8 cellular contexts compared by ENCODE assay signal in the genomic region with DNA sequence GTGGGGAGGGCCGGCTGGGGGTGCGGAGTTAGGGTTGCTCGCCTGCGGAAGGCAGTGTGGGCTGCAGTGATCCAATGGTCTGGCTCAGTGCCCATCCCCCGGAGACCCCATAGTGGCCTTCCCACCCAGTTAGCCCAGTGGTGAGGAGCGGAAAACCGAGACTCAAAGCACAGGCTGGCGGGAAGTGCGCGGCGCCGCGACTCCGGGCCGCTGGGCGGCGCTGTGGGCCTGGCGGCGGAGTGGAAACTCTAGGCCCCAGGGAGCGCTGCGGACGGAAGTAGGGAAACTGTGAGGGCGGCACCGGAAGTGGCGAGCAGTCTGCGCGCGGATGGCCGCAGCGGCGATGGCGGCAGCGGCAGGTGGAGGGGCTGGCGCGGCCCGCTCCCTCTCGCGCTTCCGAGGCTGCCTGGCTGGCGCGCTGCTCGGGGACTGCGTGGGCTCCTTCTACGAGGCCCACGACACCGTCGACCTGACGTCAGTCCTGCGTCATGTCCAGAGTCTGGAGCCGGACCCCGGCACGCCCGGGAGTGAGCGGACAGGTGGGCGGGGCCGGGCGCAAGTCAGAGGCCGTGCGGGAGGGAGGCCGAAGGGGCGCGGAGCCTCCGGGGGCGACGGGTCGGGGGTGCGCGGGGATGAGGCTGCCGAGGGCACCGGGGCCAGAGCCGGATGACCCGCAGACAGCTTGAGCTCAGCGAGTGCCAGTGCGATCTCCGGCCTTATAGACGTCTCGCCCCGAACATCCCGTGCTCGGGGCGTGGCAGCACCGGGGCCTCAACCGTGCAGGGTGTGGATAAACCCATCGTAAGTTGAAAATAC. TPM values are rescaled to one million over a fixed set of nuclear protein-coding genes. Genes with fewer than 3 reads are reported as not detected.
A peak's percentile ranks its signal among the peaks of the same experiment; 100 is the strongest.
DNase-seq lines count a peak whose midpoint lies in the region; ATAC-seq and TF ChIP-seq lines count a peak whose summit lies in the region.

A gene with protein sequence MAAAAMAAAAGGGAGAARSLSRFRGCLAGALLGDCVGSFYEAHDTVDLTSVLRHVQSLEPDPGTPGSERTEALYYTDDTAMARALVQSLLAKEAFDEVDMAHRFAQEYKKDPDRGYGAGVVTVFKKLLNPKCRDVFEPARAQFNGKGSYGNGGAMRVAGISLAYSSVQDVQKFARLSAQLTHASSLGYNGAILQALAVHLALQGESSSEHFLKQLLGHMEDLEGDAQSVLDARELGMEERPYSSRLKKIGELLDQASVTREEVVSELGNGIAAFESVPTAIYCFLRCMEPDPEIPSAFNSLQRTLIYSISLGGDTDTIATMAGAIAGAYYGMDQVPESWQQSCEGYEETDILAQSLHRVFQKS (plus strand): TSS at position 316 of the 816 bp plus-strand sequence. CDS start 13 bp downstream, at position 329.

- peak within 1 kb of the TSS; percentile 91 for H3K4me3 Mint-ChIP-seq in activated T-cell treated with anti-CD3 and anti-CD28 coated beads, Interleukin-2, amount 50 U/mL, for 24 hours

- peaks cover 41% of the 10 kb centered on the region for H3K36me3 Mint-ChIP-seq in activated T-cell treated with anti-CD3 and anti-CD28 coated beads, Interleukin-2, amount 50 U/mL, for 24 hours (ENCODE audit: low read depth)

- peak within 1 kb of the TSS; percentile 93 for H3K27ac Mint-ChIP-seq in activated T-cell treated with anti-CD3 and anti-CD28 coated beads, Interleukin-2, amount 50 U/mL, for 24 hours

- peaks cover 21% of the 10 kb centered on the region for H3K27me3 Mint-ChIP-seq in activated T-cell treated with anti-CD3 and anti-CD28 coated beads, Interleukin-2, amount 50 U/mL, for 24 hours

- WGBS in esophagus, 2 donors, result 0 to 1% methylated on average over 64 to 84 of the region's 84 CpGs

- peak within 1 kb of the TSS; percentile 63 to 95 for H3K4me3 ChIP-seq in esophagus (ENCODE audit: low read depth in 1 of 2, low read length in 2 of 2)
- peak within 1 kb of the TSS; percentile 86 to 100 for H3K4me3 ChIP-seq in muscle layer of colon (ENCODE audit: low read depth in 1 of 2, low read length in 2 of 2)

- peak within 1 kb of the TSS; percentile 57 for H3K9ac ChIP-seq in muscle layer of colon (ENCODE audit: low read length)

- in situ Hi-C loops in KBM-7 (cut with MboI; ENCODE audit: low pct_unique_long_range_greater_than_20kb, low sequenced_read_pairs), result no loop called here

- ATAC-seq in GM21717 (IDR thresholded peaks at IDR 0.05; ENCODE audit: unreplicated experiment), result peak; percentile 67

- H3K4me1 Mint-ChIP-seq in activated T-cell treated with anti-CD3 and anti-CD28 coated beads, Interleukin-2, amount 50 U/mL, for 24 hours (ENCODE audit: low read depth), result peaks cover 25% of the 10 kb centered on the region

- DNase-seq in DMS79 treated with DMSO at 0.1 percent for 48 hours (lab: John Stamatoyannopoulos, UW) (peak; percentile 91), KBM-7 (peak; percentile 91)
- peak; percentile 96 for DNase-seq in activated T-cell treated with anti-CD3 and anti-CD28 coated beads, Interleukin-2, amount 50 U/mL, for 24 hours
- peak; percentile 80 to 88 for DNase-seq in stimulated activated CD8-positive, alpha-beta memory T cell treated with anti-CD3 and anti-CD28 coated beads, Interleukin-7, amount 100 ng/mL, for 1 hour (ENCODE audit: low read depth in 2 of 2)

- H3K36me3 ChIP-seq in esophagus (ENCODE audit: control insufficient read depth in 2 of 2, insufficient read depth in 2 of 2, low read length in 1 of 2), result peaks cover 6 to 26% of the 10 kb centered on the region in 2 donors
- peaks cover 30% of the 10 kb centered on the region for H3K36me3 ChIP-seq in muscle layer of colon (ENCODE audit: insufficient read depth, low read length)

- no peaks in the 10 kb centered on the region for H3K9me3 Mint-ChIP-seq in activated T-cell treated with anti-CD3 and anti-CD28 coated beads, Interleukin-2, amount 50 U/mL, for 24 hours

- H3K27me3 ChIP-seq in esophagus (ENCODE audit: control insufficient read depth in 1 of 2, insufficient read depth in 2 of 2, low read length in 2 of 2) (no peaks in the 10 kb centered on the region), muscle layer of colon (ENCODE audit: control insufficient read depth in 1 of 2, insufficient read depth in 2 of 2, low read length in 2 of 2) (peaks cover 0 to 9% of the 10 kb centered on the region in 2 donors)

- H3K27ac ChIP-seq in esophagus (ENCODE audit: low read depth in 2 of 2, low read length in 1 of 2) (peak within 1 kb of the TSS; percentile 89 to 90), muscle layer of colon (ENCODE audit: low read depth, low read length) (peak within 1 kb of the TSS; percentile 87)

- peaks cover 0 to 13% of the 10 kb centered on the region in 2 donors for H3K4me1 ChIP-seq in esophagus (ENCODE audit: control insufficient read depth in 2 of 2, insufficient read depth in 2 of 2, low read length in 1 of 2)
- H3K4me1 ChIP-seq in muscle layer of colon (ENCODE audit: insufficient read depth, low read length), result peaks cover 25% of the 10 kb centered on the region

- no peaks in the 10 kb centered on the region for H3K9me3 ChIP-seq in esophagus (ENCODE audit: control insufficient read depth in 2 of 2, insufficient read depth in 1 of 2, low read depth in 1 of 2, low read length in 1 of 2)
- no peaks in the 10 kb centered on the region for H3K9me3 ChIP-seq in muscle layer of colon (ENCODE audit: low read length)

TF ChIP-seq in PFSK-1, 5 proteins besides CTCF, POLR2A, EP300 and RAD21:
- TF ChIP-seq, protein P1, sequence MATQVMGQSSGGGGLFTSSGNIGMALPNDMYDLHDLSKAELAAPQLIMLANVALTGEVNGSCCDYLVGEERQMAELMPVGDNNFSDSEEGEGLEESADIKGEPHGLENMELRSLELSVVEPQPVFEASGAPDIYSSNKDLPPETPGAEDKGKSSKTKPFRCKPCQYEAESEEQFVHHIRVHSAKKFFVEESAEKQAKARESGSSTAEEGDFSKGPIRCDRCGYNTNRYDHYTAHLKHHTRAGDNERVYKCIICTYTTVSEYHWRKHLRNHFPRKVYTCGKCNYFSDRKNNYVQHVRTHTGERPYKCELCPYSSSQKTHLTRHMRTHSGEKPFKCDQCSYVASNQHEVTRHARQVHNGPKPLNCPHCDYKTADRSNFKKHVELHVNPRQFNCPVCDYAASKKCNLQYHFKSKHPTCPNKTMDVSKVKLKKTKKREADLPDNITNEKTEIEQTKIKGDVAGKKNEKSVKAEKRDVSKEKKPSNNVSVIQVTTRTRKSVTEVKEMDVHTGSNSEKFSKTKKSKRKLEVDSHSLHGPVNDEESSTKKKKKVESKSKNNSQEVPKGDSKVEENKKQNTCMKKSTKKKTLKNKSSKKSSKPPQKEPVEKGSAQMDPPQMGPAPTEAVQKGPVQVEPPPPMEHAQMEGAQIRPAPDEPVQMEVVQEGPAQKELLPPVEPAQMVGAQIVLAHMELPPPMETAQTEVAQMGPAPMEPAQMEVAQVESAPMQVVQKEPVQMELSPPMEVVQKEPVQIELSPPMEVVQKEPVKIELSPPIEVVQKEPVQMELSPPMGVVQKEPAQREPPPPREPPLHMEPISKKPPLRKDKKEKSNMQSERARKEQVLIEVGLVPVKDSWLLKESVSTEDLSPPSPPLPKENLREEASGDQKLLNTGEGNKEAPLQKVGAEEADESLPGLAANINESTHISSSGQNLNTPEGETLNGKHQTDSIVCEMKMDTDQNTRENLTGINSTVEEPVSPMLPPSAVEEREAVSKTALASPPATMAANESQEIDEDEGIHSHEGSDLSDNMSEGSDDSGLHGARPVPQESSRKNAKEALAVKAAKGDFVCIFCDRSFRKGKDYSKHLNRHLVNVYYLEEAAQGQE (IDR thresholded peaks at IDR 0.05; ENCODE audit: insufficient read depth in 1 of 2, low read depth in 2 of 2, low read length in 2 of 2), result peak in 1 of 2 experiments; percentile 41; a peak in 1 of 4 replicates
- peak; percentile 26 for TF ChIP-seq FOXP2 (optimal IDR thresholded peaks at IDR 0.05; ENCODE audit: borderline replicate concordance, extremely low read depth, extremely low read length, insufficient read depth)
- peak; percentile 79; the same call in 1 of the 2 replicates for TF ChIP-seq POLR2AphosphoS5 (IDR thresholded peaks at IDR 0.05; ENCODE audit: low read depth, low read length)
- TF ChIP-seq SIN3A (IDR thresholded peaks at IDR 0.05; ENCODE audit: borderline replicate concordance, insufficient read depth, low read length), result no peak; the same call in 1 of the 2 replicates
- peak; percentile 93 for TF ChIP-seq TAF1 (IDR thresholded peaks at IDR 0.05; ENCODE audit: borderline replicate concordance, insufficient read depth, low read length)

RNA-seq across cellular contexts. Expression of the gene that starts here (rescaled TPM):
- 35.8 TPM for polyA plus RNA-seq in PFSK-1 (2012; ENCODE audit: insufficient read length, low read depth)
- 10 to 100 TPM; 28.2 to 40.3 TPM for polyA plus RNA-seq in esophagus

Comparison
In these comparisons a context has a peak if more than half of its experiments do, and no peak if none do; other contexts are left out.
1. Peak in every context shown above with its lines: DNase-seq, ATAC-seq, H3K4me3 ChIP-seq and H3K27ac ChIP-seq.